ENCODE assay signal across 7 cellular contexts in the genomic region with DNA sequence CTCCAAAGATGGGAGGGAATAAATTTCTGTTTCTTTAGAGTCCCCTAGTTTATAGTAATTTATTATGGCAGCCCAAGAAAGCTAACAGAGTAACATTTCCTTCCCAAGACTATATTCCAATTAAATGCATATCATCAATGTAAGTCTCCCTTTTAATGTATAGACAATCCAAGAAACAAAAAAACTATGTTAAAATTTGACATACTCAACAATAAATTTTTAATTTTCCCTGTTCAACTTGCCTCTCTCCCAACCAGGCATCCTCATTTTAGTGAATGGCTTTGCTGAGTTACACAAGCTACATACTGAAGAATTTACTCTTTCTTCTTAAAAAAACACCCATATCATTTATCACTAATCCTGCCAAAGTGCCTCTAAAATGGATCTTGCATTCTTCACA.
"Had no signal": no experiment of that assay in that cellular context is flagged by ENCODE, and none has a peak within 500 bp of the region (broad histone marks: within the 10 kb centered on the region; RNA-seq: fewer than 3 reads in every experiment).

No MANE protein-coding gene starts in this region.

- H3K4me3 ChIP-seq: GM23338 had no signal

- H3K4me3 Mint-ChIP-seq: GM23338, H9 had no signal

- FAIRE-seq: H1 had no signal

- H3K4me2 ChIP-seq: GM23338 had no signal

- ATAC-seq: GM23338 had no signal

- H2AFZ ChIP-seq: GM23338 had no signal

- H3K27ac Mint-ChIP-seq: GM23338, H9 had no signal

- H3K4me1 Mint-ChIP-seq: GM23338, H9 had no signal

- H3K27ac ChIP-seq: HL-60 had no signal

- DNase-seq: H9, HCEC 1CT, IMR-90, KBM-7 had no signal

- H3K9me3 Mint-ChIP-seq: GM23338, H9 had no signal
